Comparison of ENCODE assay signal across 1 cellular context in genomic region chr17:58248955-58249269, GRCh38.
TF ChIP-seq lines count a peak whose summit lies in the region.

No MANE protein-coding gene starts in this region.

TF ChIP-seq in HepG2, 621 proteins besides CTCF, POLR2A, EP300 and RAD21:
- TF ChIP-seq ZMAT3 (CRISPR knock-in tag; conservative IDR thresholded peaks at IDR 0.05) = no peak
- TF ChIP-seq NFKB2 (CRISPR knock-in tag; IDR thresholded peaks at IDR 0.05; ENCODE audit: borderline replicate concordance) = no peak
- TF ChIP-seq ZNF768 (CRISPR knock-in tag; IDR thresholded peaks at IDR 0.05) = no peak
